ENCODE assay signal across 1 cellular context in genomic region chr16:67013238-67013822, GRCh38.
TF ChIP-seq lines count a peak whose summit lies in the region.

No MANE protein-coding gene starts in this region.

TF ChIP-seq in IMR-90, 13 proteins besides CTCF, POLR2A, EP300 and RAD21 (continued from another document):
- no peak for TF ChIP-seq NFE2L2 (IDR thresholded peaks at IDR 0.05; ENCODE audit: low read depth, low read length)
- no peak for TF ChIP-seq USF2 (IDR thresholded peaks at IDR 0.05; ENCODE audit: low read depth, low read length)
- TF ChIP-seq FOS (IDR thresholded peaks at IDR 0.05; ENCODE audit: low read depth, low read length), result no peak
- TF ChIP-seq BHLHE40 (IDR thresholded peaks at IDR 0.05; ENCODE audit: low read depth, low read length), result no peak
- TF ChIP-seq RCOR1 (IDR thresholded peaks at IDR 0.05; ENCODE audit: insufficient replicate concordance, low read length), result no peak
